8 cellular contexts compared by ENCODE assay signal in the genomic region with DNA sequence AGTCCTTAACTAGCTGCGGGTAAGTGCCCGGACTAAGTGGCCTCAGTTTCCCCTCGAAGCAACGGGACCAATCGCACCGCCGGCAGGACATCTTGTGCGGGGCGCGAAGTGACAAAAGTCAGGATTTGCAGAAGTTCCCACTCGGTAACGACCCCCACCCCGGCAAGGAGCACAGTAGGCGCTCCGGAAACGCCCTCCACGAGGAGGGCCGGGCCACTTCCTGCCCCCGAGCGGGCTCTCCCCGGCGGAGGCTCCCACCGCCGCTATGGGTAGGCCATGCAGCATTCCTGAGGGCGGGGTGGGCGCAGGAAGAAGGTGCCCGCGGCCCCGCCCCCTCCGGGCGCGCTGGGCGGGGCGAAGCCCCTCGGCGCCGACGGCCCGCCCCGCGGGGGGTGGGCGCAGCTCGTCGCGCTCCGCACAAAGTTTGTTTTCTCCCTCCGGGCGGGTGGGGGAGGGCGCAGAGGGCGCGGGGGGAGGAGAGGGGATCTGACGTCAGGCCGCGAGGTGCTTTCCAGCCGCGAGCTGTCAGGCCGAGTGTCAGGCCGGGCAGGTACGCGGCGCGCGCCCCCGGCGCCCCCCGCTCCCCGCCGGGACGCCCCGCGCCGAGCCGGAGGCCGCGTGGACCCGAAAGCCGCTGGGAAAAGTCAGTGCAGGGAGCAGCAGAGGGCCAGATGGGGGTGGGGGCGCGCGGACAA. TPM values are rescaled to one million over a fixed set of nuclear protein-coding genes. Genes with fewer than 3 reads are reported as not detected.
A peak's percentile ranks its signal among the peaks of the same experiment; 100 is the strongest.
DNase-seq lines count a peak whose midpoint lies in the region; ATAC-seq, FAIRE-seq and TF ChIP-seq lines count a peak whose summit lies in the region.

TGIF2 (plus strand) TSS at position 495 of the 695 bp plus-strand sequence. CDS start 5,178 bp downstream, outside the sequence.

- peak; percentile 76 for ATAC-seq in K562

- peak; percentile 81 for TF ChIP-seq POLR2A in NB4 (IDR thresholded peaks at IDR 0.05; ENCODE audit: extremely low read depth, insufficient read length)
- TF ChIP-seq POLR2A in K562 (conservative IDR thresholded peaks at IDR 0.05) = peak; percentile 77

- WGBS in K562 (ENCODE audit: insufficient coverage, low coverage, missing lambda C conversion rate) = 6% methylated on average over 20 of the region's 80 CpGs

- H3K9ac ChIP-seq in K562 (ENCODE audit: insufficient read depth in 1 of 2, low read depth in 2 of 2, low read length in 2 of 2) = peak within 1 kb of the TSS; percentile 81 to 95
- H3K9ac ChIP-seq in skeletal muscle tissue (ENCODE audit: low read depth in 1 of 3, low read length in 3 of 3) = peak within 1 kb of the TSS; percentile 67 to 74 (median 70)

- TF ChIP-seq RAD21 in K562 (CRISPR knock-in tag; conservative IDR thresholded peaks at IDR 0.05 in 1 of 2, IDR thresholded peaks at IDR 0.05 in 1 of 2) = no peak

- intact Hi-C loops in K562 (cut with micrococcal nuclease) = loop anchor here (5.0 kb wide), 1 partner anchor 379 kb away; the partner anchor contains the start of gene SAMHD1

- peaks cover 9% of the 10 kb centered on the region for H4K20me1 ChIP-seq in K562 (replicated peaks; ENCODE audit: control insufficient read depth, insufficient read depth, low read length)

- H3K27ac ChIP-seq in HEK293 (ENCODE audit: extremely low read depth, low read depth, low read length) (peak within 1 kb of the TSS; percentile 94), K562 (ENCODE audit: extremely low read depth, low read depth, low read length) (peak within 1 kb of the TSS; percentile 92), skeletal muscle tissue (ENCODE audit: low read depth, low read length) (peak within 1 kb of the TSS; percentile 77)

- H3K4me3 ChIP-seq in GM12865 (ENCODE audit: low read depth, low read length) (peak within 1 kb of the TSS; percentile 86), HEK293 (ENCODE audit: low read depth, low read length) (peak within 1 kb of the TSS; percentile 70), NB4 (ENCODE audit: low read depth, low read length) (peak within 1 kb of the TSS; percentile 79), K562 (peak within 1 kb of the TSS; percentile 80), iPS-11a (ENCODE audit: low read depth, low read length) (peak within 1 kb of the TSS; percentile 70), skeletal muscle tissue (ENCODE audit: low read length in 3 of 3) (peak within 1 kb of the TSS; percentile 65 to 69 (median 68))

- H3K9me3 ChIP-seq in HEK293 (ENCODE audit: control insufficient read depth, insufficient read depth, low read depth, low read length) = no peaks in the 10 kb centered on the region
- H3K9me3 ChIP-seq in K562 (replicated peaks; ENCODE audit: control insufficient read depth, insufficient read depth, low read depth, low read length) = no peaks in the 10 kb centered on the region
- no peaks in the 10 kb centered on the region for H3K9me3 ChIP-seq in skeletal muscle tissue (ENCODE audit: control insufficient read depth in 3 of 3, low read length in 3 of 3)

- H3K27me3 ChIP-seq in K562 (ENCODE audit: control insufficient read depth in 2 of 2, insufficient read depth in 2 of 2, low read length in 2 of 2) (no peaks in the 10 kb centered on the region), skeletal muscle tissue (ENCODE audit: control insufficient read depth in 3 of 3, insufficient read depth in 3 of 3, low read length in 3 of 3) (peaks cover 0 to 15% (median 13%) of the 10 kb centered on the region in 3 donors)

- H3K4me2 ChIP-seq in K562 (ENCODE audit: insufficient read depth, low read length) = peak within 1 kb of the TSS; percentile 89

- TF ChIP-seq CTCF in GM12865 (IDR thresholded peaks at IDR 0.05; ENCODE audit: insufficient read depth, low read depth, low read length, missing control alignments) (no peak), HEK293 (tag by site-specific recombination; IDR thresholded peaks at IDR 0.05) (no peak), NB4 (IDR thresholded peaks at IDR 0.05; ENCODE audit: low read depth, low read length) (no peak), K562 (IDR thresholded peaks at IDR 0.05 in 2 of 3, conservative IDR thresholded peaks at IDR 0.05 in 1 of 3; ENCODE audit: insufficient read depth in 2 of 3, low read depth in 1 of 3, low read length in 3 of 3) (no peak)

- FAIRE-seq in K562 (lab: Jason Lieb, UNC) = peak; percentile 75

- POLR2A ChIA-PET in HEK293 (lab: Yijun Ruan, JAX) = interaction anchor here (0.6 to 3.1 kb wide), 7 partner anchors 10 to 802 kb away, joined by 3 to 26 read pairs (median 6); partner anchors contain the start of gene RAB5IF
- POLR2A ChIA-PET in K562 (lab: Yijun Ruan, JAX) = interaction anchor here (0.5 to 1.0 kb wide), 2 partner anchors 32 to 102 kb away, joined by 3 read pairs; no protein-coding TSS in a partner anchor

- H3K36me3 ChIP-seq in HEK293 (ENCODE audit: control insufficient read depth in 2 of 2, insufficient read depth in 1 of 2, low read length in 2 of 2) (peaks cover 0 to under 1% of the 10 kb centered on the region in 2 experiments; a peak in 2 of 3 replicates), K562 (ENCODE audit: control insufficient read depth, insufficient read depth, low read length) (peaks cover 15% of the 10 kb centered on the region; the same call in 2 of the 3 replicates), skeletal muscle tissue (ENCODE audit: control insufficient read depth in 3 of 3, insufficient read depth in 3 of 3, low read length in 3 of 3) (no peaks in the 10 kb centered on the region)

- H3K79me2 ChIP-seq in K562 (ENCODE audit: control insufficient read depth, insufficient read depth, low read length) = peaks cover 37% of the 10 kb centered on the region

- H3K4me1 ChIP-seq in HEK293 (ENCODE audit: control insufficient read depth, insufficient read depth, low read length) (peaks cover 4% of the 10 kb centered on the region; the same call in 1 of the 2 replicates), K562 (replicated peaks in 1 of 2; ENCODE audit: control insufficient read depth in 2 of 2, insufficient read depth in 2 of 2, low read length in 2 of 2) (peaks cover 42 to 50% of the 10 kb centered on the region in 2 experiments), skeletal muscle tissue (ENCODE audit: control insufficient read depth in 3 of 3, insufficient read depth in 3 of 3, low read length in 3 of 3) (peaks cover 10 to 17% (median 13%) of the 10 kb centered on the region in 3 donors)

- CTCF ChIA-PET in HEK293 (lab: Yijun Ruan, JAX) = interaction anchor here (0.6 to 0.7 kb wide), 3 partner anchors 12 to 175 kb away, joined by 3 to 4 read pairs (median 3); no protein-coding TSS in a partner anchor
- CTCF ChIA-PET in K562 (lab: Yijun Ruan, JAX; ENCODE audit: low intra/inter-chr PET ratio) = interaction anchor here (0.8 kb wide), 2 partner anchors 17 to 172 kb away, joined by 3 read pairs; no protein-coding TSS in a partner anchor

- H2AFZ ChIP-seq in K562 (ENCODE audit: low read depth, low read length) = peak within 1 kb of the TSS; percentile 94

- no peak for TF ChIP-seq EP300 in K562 (IDR thresholded peaks at IDR 0.05; ENCODE audit: low read length)

- no TSS peak for BruUV-seq in K562 (replicated peaks; lab: Mats Ljungman, UMichigan)

- in situ Hi-C loops in K562 (cut with MboI) = no loop called here

- DNase-seq in GM12865 (ENCODE audit: low read depth) = peak; percentile 95
- peak; percentile 94 for DNase-seq in NB4 (ENCODE audit: low read depth)
- peak; percentile 92 for DNase-seq in UCSD-AML1 (lab: John Stamatoyannopoulos, UW; ENCODE audit: unreplicated experiment)
- DNase-seq in K562 (ENCODE audit: extremely low read depth in 1 of 4, low spot score in 3 of 4) = peak; percentile 91 to 97 (median 97)
- no peak for DNase-seq in DMS79 (lab: John Stamatoyannopoulos, UW)

- H3K9me1 ChIP-seq in K562 (ENCODE audit: control insufficient read depth, insufficient read depth, low read length) = peaks cover 3% of the 10 kb centered on the region

TF ChIP-seq in K562, 482 proteins besides CTCF, POLR2A, EP300 and RAD21 (continues in another document):
- TF ChIP-seq KDM2B (CRISPR knock-in tag; IDR thresholded peaks at IDR 0.05) = no peak
- no peak for TF ChIP-seq NFIX (CRISPR knock-in tag; IDR thresholded peaks at IDR 0.05; ENCODE audit: low read depth)
- TF ChIP-seq, protein P1, sequence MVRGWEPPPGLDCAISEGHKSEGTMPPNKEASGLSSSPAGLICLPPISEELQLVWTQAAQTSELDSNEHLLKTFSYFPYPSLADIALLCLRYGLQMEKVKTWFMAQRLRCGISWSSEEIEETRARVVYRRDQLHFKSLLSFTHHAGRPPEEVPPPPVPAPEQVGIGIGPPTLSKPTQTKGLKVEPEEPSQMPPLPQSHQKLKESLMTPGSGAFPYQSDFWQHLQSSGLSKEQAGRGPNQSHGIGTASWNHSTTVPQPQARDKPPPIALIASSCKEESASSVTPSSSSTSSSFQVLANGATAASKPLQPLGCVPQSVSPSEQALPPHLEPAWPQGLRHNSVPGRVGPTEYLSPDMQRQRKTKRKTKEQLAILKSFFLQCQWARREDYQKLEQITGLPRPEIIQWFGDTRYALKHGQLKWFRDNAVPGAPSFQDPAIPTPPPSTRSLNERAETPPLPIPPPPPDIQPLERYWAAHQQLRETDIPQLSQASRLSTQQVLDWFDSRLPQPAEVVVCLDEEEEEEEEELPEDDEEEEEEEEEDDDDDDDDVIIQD (CRISPR knock-in tag; IDR thresholded peaks at IDR 0.05) = no peak

RNA-seq across cellular contexts. Expression of gene TGIF2, which starts in this region (rescaled TPM):
- 16.8 and 24.0 TPM in 2 replicates for total RNA-seq in K562 (2011; cell fraction: chromatin; rRNA removed; ENCODE audit: low replicate concordance)
- total RNA-seq in K562 (2011; cell fraction: nucleolus; rRNA removed) = 16.2 and 17.7 TPM in 2 replicates
- 17.2 and 17.8 TPM in 2 replicates for total RNA-seq in K562 (2011; cell fraction: nucleoplasm; rRNA removed)
- 12.9 and 17.1 TPM in 2 replicates for total RNA-seq in K562 (2014; rRNA removed)
- 13.1 and 13.4 TPM in 2 replicates for total RNA-seq in K562 (2014; rRNA removed; fragmentation: Illumina TruSeq; extraction: Trizol)
- 13.6 and 14.5 TPM in 2 replicates for total RNA-seq in K562 (2015; rRNA removed; fragmentation: Illumina TruSeq; extraction: Trizol)
- total RNA-seq in K562 (2021) = 22.5 and 27.8 TPM in 2 replicates
- 15.5 and 17.5 TPM in 2 replicates for polyA plus RNA-seq in K562 (2011; rRNA removed)
- 18.5 and 31.2 TPM in 2 replicates for polyA plus RNA-seq in K562 (2011; cell fraction: cytosol; rRNA removed)
- 8.7 and 10.9 TPM in 2 replicates for polyA plus RNA-seq in K562 (2011; cell fraction: nucleus; rRNA removed)
- polyA plus RNA-seq in K562 (2012) = 7.4 and 8.6 TPM in 2 replicates
- polyA plus RNA-seq in K562 (2014; fragmentation: Illumina TruSeq; extraction: Trizol) = 19.5 and 23.7 TPM in 2 replicates
- 10 to 100 TPM in 1 of 2 experiments, 1 to 10 TPM in 1; 6.8 to 15.7 TPM for polyA plus RNA-seq in K562 (2014; fragmentation: Nextera tagmentation; extraction: Ambion mirVana)
- polyA plus RNA-seq in K562 (2014; rRNA removed) = 18.4 and 20.7 TPM in 2 replicates
- 12.1 and 14.6 TPM in 2 replicates for polyA minus RNA-seq in K562 (2011; rRNA and poly(A)+ RNA removed)
- polyA minus RNA-seq in K562 (2011; cell fraction: cytosol; rRNA and poly(A)+ RNA removed) = 11.8 and 12.9 TPM in 2 replicates
- polyA minus RNA-seq in K562 (2011; cell fraction: nucleus; rRNA and poly(A)+ RNA removed) = 3.2 and 5.0 TPM in 2 replicates
- total RNA-seq in skeletal muscle tissue = 20.4 TPM
